Comparison of ENCODE assay signal across 1 cellular context in genomic region chr6:27547157-27548075, GRCh38.
TF ChIP-seq lines count a peak whose summit lies in the region.

No MANE protein-coding gene starts in this region.

TF ChIP-seq in HEK293, 187 proteins besides CTCF, POLR2A, EP300 and RAD21 (continued from another document and continues in another):
- no peak for TF ChIP-seq ZNF223 (tag by site-specific recombination; IDR thresholded peaks at IDR 0.05)
- TF ChIP-seq ZNF202 (tag by site-specific recombination; IDR thresholded peaks at IDR 0.05; ENCODE audit: borderline replicate concordance): no peak
- TF ChIP-seq ZNF184 (tag by site-specific recombination; IDR thresholded peaks at IDR 0.05): peak; percentile 77; the same call in 1 of the 2 replicates
- TF ChIP-seq ZNF24 (tag by site-specific recombination; IDR thresholded peaks at IDR 0.05): 0 out of 2 replicates have a peak, but pooled peaks have one; percentile 31
- TF ChIP-seq, protein P1, sequence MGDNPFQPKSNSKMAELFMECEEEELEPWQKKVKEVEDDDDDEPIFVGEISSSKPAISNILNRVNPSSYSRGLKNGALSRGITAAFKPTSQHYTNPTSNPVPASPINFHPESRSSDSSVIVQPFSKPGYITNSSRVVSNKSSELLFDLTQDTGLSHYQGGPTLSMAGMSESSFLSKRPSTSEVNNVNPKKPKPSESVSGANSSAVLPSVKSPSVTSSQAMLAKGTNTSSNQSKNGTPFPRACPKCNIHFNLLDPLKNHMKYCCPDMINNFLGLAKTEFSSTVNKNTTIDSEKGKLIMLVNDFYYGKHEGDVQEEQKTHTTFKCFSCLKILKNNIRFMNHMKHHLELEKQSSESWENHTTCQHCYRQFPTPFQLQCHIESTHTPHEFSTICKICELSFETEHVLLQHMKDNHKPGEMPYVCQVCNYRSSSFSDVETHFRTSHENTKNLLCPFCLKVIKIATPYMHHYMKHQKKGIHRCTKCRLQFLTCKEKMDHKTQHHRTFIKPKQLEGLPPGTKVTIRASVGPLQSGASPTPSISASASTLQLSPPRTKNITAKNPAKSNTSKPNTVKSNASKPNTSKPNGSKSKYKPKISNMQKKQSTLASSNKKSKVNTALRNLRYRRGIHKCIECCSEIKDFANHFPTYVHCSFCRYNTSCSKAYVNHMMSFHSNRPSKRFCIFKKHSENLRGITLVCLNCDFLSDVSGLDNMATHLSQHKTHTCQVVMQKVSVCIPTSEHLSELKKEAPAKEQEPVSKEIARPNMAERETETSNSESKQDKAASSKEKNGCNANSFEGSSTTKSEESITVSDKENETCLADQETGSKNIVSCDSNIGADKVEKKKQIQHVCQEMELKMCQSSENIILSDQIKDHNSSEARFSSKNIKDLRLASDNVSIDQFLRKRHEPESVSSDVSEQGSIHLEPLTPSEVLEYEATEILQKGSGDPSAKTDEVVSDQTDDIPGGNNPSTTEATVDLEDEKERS (tag by site-specific recombination; IDR thresholded peaks at IDR 0.05): no peak
- TF ChIP-seq GLIS1 (tag by site-specific recombination; IDR thresholded peaks at IDR 0.05): 0 out of 2 replicates have a peak, but pooled peaks have one; percentile 28
- TF ChIP-seq PATZ1 (tag by site-specific recombination; IDR thresholded peaks at IDR 0.05): peak; percentile 43
- peak; percentile 72; the same call in 1 of the 2 replicates for TF ChIP-seq ZNF214 (tag by site-specific recombination; IDR thresholded peaks at IDR 0.05; ENCODE audit: borderline replicate concordance)
- TF ChIP-seq, protein P2, sequence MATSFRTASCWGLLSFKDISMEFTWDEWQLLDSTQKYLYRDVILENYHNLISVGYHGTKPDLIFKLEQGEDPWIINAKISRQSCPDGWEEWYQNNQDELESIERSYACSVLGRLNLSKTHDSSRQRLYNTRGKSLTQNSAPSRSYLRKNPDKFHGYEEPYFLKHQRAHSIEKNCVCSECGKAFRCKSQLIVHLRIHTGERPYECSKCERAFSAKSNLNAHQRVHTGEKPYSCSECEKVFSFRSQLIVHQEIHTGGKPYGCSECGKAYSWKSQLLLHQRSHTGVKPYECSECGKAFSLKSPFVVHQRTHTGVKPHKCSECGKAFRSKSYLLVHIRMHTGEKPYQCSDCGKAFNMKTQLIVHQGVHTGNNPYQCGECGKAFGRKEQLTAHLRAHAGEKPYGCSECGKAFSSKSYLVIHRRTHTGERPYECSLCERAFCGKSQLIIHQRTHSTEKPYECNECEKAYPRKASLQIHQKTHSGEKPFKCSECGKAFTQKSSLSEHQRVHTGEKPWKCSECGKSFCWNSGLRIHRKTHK (tag by site-specific recombination; IDR thresholded peaks at IDR 0.05): no peak
- 0 out of 2 replicates have a peak, but pooled peaks have one; percentile 20 for TF ChIP-seq ZBTB7A (tag by site-specific recombination; IDR thresholded peaks at IDR 0.05; ENCODE audit: low read depth)
- peak; percentile 93 for TF ChIP-seq ZBTB17 (tag by site-specific recombination; IDR thresholded peaks at IDR 0.05)
- peak; percentile 63; the same call in 1 of the 2 replicates for TF ChIP-seq ZNF830 (tag by site-specific recombination; IDR thresholded peaks at IDR 0.05; ENCODE audit: low read depth)
- peak; percentile 63; the same call in 1 of the 2 replicates for TF ChIP-seq ZXDB (tag by site-specific recombination; IDR thresholded peaks at IDR 0.05)
- TF ChIP-seq ZNF549 (tag by site-specific recombination; IDR thresholded peaks at IDR 0.05): peak; percentile 60; the same call in 1 of the 2 replicates
- peak; percentile 8; the same call in 1 of the 2 replicates for TF ChIP-seq ZSCAN4 (tag by site-specific recombination; IDR thresholded peaks at IDR 0.05)
- TF ChIP-seq REPIN1 (tag by site-specific recombination; IDR thresholded peaks at IDR 0.05; ENCODE audit: low read depth): 0 out of 2 replicates have a peak, but pooled peaks have one; percentile 15
- TF ChIP-seq, protein P3, sequence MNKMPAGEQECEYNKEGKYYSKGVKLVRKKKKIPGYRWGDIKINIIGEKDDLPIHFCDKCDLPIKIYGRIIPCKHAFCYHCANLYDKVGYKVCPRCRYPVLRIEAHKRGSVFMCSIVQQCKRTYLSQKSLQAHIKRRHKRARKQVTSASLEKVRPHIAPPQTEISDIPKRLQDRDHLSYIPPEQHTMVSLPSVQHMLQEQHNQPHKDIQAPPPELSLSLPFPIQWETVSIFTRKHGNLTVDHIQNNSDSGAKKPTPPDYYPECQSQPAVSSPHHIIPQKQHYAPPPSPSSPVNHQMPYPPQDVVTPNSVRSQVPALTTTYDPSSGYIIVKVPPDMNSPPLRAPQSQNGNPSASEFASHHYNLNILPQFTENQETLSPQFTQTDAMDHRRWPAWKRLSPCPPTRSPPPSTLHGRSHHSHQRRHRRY (tag by site-specific recombination; IDR thresholded peaks at IDR 0.05): no peak
- peak; percentile 69; the same call in 1 of the 2 replicates for TF ChIP-seq ZNF2 (tag by site-specific recombination; IDR thresholded peaks at IDR 0.05)
- peak; percentile 97 for TF ChIP-seq ZNF561 (tag by site-specific recombination; IDR thresholded peaks at IDR 0.05; ENCODE audit: borderline replicate concordance)
- TF ChIP-seq PRDM1 (tag by site-specific recombination; IDR thresholded peaks at IDR 0.05): peak; percentile 67; the same call in 1 of the 2 replicates
- TF ChIP-seq ZNF776 (tag by site-specific recombination; IDR thresholded peaks at IDR 0.05; ENCODE audit: borderline replicate concordance): no peak
- no peak; the same call in 1 of the 2 replicates for TF ChIP-seq ZNF596 (tag by site-specific recombination; IDR thresholded peaks at IDR 0.05)
- no peak for TF ChIP-seq ZNF626 (tag by site-specific recombination; IDR thresholded peaks at IDR 0.05)
- TF ChIP-seq, protein P4, sequence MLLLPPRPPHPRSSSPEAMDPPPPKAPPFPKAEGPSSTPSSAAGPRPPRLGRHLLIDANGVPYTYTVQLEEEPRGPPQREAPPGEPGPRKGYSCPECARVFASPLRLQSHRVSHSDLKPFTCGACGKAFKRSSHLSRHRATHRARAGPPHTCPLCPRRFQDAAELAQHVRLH (tag by site-specific recombination; IDR thresholded peaks at IDR 0.05): peak; percentile 79
- TF ChIP-seq, protein P5, sequence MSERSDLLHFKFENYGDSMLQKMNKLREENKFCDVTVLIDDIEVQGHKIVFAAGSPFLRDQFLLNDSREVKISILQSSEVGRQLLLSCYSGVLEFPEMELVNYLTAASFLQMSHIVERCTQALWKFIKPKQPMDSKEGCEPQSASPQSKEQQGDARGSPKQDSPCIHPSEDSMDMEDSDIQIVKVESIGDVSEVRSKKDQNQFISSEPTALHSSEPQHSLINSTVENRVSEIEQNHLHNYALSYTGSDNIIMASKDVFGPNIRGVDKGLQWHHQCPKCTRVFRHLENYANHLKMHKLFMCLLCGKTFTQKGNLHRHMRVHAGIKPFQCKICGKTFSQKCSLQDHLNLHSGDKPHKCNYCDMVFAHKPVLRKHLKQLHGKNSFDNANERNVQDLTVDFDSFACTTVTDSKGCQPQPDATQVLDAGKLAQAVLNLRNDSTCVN (tag by site-specific recombination; optimal IDR thresholded peaks at IDR 0.05): peak; percentile 15
- TF ChIP-seq ZNF394 (tag by site-specific recombination; IDR thresholded peaks at IDR 0.05; ENCODE audit: borderline replicate concordance): peak; percentile 46; the same call in 1 of the 2 replicates
- TF ChIP-seq ZNF692 (tag by site-specific recombination; IDR thresholded peaks at IDR 0.05): peak; percentile 53; the same call in 1 of the 2 replicates
- TF ChIP-seq ZNF16 (tag by site-specific recombination; IDR thresholded peaks at IDR 0.05; ENCODE audit: low read depth): no peak
- TF ChIP-seq, protein P6, sequence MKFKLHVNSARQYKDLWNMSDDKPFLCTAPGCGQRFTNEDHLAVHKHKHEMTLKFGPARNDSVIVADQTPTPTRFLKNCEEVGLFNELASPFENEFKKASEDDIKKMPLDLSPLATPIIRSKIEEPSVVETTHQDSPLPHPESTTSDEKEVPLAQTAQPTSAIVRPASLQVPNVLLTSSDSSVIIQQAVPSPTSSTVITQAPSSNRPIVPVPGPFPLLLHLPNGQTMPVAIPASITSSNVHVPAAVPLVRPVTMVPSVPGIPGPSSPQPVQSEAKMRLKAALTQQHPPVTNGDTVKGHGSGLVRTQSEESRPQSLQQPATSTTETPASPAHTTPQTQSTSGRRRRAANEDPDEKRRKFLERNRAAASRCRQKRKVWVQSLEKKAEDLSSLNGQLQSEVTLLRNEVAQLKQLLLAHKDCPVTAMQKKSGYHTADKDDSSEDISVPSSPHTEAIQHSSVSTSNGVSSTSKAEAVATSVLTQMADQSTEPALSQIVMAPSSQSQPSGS (tag by site-specific recombination; IDR thresholded peaks at IDR 0.05; ENCODE audit: low read depth): peak; percentile 34; the same call in 1 of the 2 replicates
- TF ChIP-seq ZBTB10 (tag by site-specific recombination; IDR thresholded peaks at IDR 0.05): peak; percentile 80
- TF ChIP-seq SP3 (tag by site-specific recombination; IDR thresholded peaks at IDR 0.05): 0 out of 2 replicates have a peak, but pooled peaks have one; percentile 31
- peak; percentile 46; the same call in 1 of the 2 replicates for TF ChIP-seq ZNF10 (tag by site-specific recombination; IDR thresholded peaks at IDR 0.05)
- TF ChIP-seq, protein P7, sequence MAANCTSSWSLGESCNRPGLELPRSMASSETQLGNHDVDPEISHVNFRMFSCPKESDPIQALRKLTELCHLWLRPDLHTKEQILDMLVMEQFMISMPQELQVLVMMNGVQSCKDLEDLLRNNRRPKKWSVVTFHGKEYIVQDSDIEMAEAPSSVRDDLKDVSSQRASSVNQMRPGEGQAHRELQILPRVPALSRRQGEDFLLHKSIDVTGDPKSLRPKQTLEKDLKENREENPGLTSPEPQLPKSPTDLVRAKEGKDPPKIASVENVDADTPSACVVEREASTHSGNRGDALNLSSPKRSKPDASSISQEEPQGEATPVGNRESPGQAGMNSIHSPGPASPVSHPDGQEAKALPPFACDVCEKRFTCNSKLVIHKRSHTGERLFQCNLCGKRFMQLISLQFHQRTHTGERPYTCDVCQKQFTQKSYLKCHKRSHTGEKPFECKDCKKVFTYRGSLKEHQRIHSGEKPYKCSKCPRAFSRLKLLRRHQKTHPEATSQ (tag by site-specific recombination; IDR thresholded peaks at IDR 0.05): peak; percentile 79; the same call in 1 of the 2 replicates
- TF ChIP-seq ZBTB20 (tag by site-specific recombination; IDR thresholded peaks at IDR 0.05): peak; percentile 55; the same call in 1 of the 2 replicates
- no peak for TF ChIP-seq ZSCAN16 (tag by site-specific recombination; IDR thresholded peaks at IDR 0.05)
- peak; percentile 75 for TF ChIP-seq ZNF639 (tag by site-specific recombination; IDR thresholded peaks at IDR 0.05)
- no peak; the same call in 1 of the 2 replicates for TF ChIP-seq ZNF391 (tag by site-specific recombination; IDR thresholded peaks at IDR 0.05; ENCODE audit: borderline replicate concordance, low read depth)
